In the genomic region with DNA sequence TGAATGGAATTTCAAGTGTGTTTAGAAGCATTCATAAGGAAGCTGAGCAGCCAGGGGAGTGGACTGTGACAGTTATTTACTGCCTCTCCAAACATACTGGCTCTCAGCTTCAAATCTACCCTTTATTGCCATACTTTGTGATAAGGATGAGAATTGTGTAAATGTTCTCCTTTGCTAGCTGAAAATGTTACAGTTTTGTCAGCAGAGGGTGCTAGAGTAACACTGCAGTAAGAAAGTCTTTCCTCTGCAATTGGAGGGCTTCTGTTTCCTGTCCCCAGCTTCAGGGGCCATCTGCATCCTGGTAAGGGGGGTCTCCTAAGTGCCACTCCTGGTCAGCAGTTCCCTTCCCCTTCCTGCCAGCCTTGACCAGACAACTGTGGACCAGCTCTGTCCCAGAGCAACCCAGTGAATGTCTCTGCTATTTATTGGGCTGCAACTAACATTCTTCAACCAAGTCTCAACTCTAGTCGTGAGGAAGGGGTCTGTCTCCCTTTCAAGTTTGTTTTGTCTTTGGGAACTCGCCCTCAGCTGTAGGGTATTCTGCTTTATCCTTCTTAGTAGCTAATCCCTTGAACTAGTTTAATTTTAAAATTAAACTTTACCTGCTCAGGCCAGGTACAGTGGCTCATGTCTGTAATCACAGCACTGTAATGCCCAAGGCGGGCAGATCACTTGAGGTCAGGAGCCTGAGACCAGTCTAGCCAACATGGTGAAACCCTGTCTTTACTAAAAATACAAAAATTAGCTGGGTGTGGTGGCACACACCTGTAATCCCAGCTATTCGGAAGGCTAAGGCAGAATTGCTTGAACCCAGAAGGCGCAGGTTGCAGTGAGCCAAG, we compare ENCODE assay signal across 8 cellular contexts. TPM values are rescaled to one million over a fixed set of nuclear protein-coding genes. Genes with fewer than 3 reads are reported as not detected.
DNase-seq lines count a peak whose midpoint lies in the region; ATAC-seq and TF ChIP-seq lines count a peak whose summit lies in the region.

No MANE protein-coding gene starts in this region.

- intact Hi-C loops in left ventricle myocardium inferior (cut with micrococcal nuclease), result loop anchor here (5.0 kb wide), 1 partner anchor 418 kb away; no protein-coding TSS in a partner anchor

- no peaks in the 10 kb centered on the region for H3K36me3 ChIP-seq in left ventricle myocardium inferior

- no peak overlapping the region for H3K27ac ChIP-seq in left ventricle myocardium inferior (replicated peaks)

- H3K36me3 Mint-ChIP-seq in activated naive CD8-positive, alpha-beta T cell treated with anti-CD3 and anti-CD28 coated beads, Interleukin-2, amount 50 U/mL, for 24 hours (ENCODE audit: low read depth), result peaks cover 18% of the 10 kb centered on the region

- no peak overlapping the region for H3K27ac Mint-ChIP-seq in activated naive CD8-positive, alpha-beta T cell treated with anti-CD3 and anti-CD28 coated beads, Interleukin-2, amount 50 U/mL, for 24 hours

- H3K4me1 ChIP-seq in left ventricle myocardium inferior, result peaks cover 28% of the 10 kb centered on the region

- no peak overlapping the region for H3K4me3 Mint-ChIP-seq in activated naive CD8-positive, alpha-beta T cell treated with anti-CD3 and anti-CD28 coated beads, Interleukin-2, amount 50 U/mL, for 24 hours

- DNase-seq in NCI-H510A treated with DMSO at 0.1 percent for 48 hours (lab: John Stamatoyannopoulos, UW) (peak; percentile 25), NCI-H510A (lab: John Stamatoyannopoulos, UW) (no peak), HCEC 1CT (peak; percentile 42), NCI-H446 treated with DMSO at 0.1 percent for 48 hours (lab: John Stamatoyannopoulos, UW) (peak; percentile 37), left ventricle myocardium inferior (no peak), pulmonary artery endothelial cell (ENCODE audit: low read depth, low spot score) (peak; percentile 20)
- DNase-seq in activated naive CD8-positive, alpha-beta T cell treated with anti-CD3 and anti-CD28 coated beads, Interleukin-2, amount 50 U/mL, for 24 hours, result no peak

- H3K4me1 Mint-ChIP-seq in activated naive CD8-positive, alpha-beta T cell treated with anti-CD3 and anti-CD28 coated beads, Interleukin-2, amount 50 U/mL, for 24 hours, result peaks cover 37% of the 10 kb centered on the region

- peak; percentile 46 for ATAC-seq in activated naive CD8-positive, alpha-beta T cell treated with anti-CD3 and anti-CD28 coated beads, Interleukin-2, amount 50 U/mL, for 24 hours
- no peak for ATAC-seq in GM19452 (IDR thresholded peaks at IDR 0.05; ENCODE audit: unreplicated experiment)

- peak; percentile 92 for TF ChIP-seq CTCF in left ventricle myocardium inferior (IDR thresholded peaks at IDR 0.05; ENCODE audit: borderline replicate concordance)

- no peaks in the 10 kb centered on the region for H3K27me3 Mint-ChIP-seq in activated naive CD8-positive, alpha-beta T cell treated with anti-CD3 and anti-CD28 coated beads, Interleukin-2, amount 50 U/mL, for 24 hours

- no peak overlapping the region for H3K4me3 ChIP-seq in left ventricle myocardium inferior

- no peaks in the 10 kb centered on the region for H3K9me3 Mint-ChIP-seq in activated naive CD8-positive, alpha-beta T cell treated with anti-CD3 and anti-CD28 coated beads, Interleukin-2, amount 50 U/mL, for 24 hours

- no peaks in the 10 kb centered on the region for H3K27me3 ChIP-seq in left ventricle myocardium inferior (ENCODE audit: low read depth)

- no peaks in the 10 kb centered on the region for H3K9me3 ChIP-seq in left ventricle myocardium inferior (replicated peaks)

RNA-seq across cellular contexts. Expression of a gene that starts 45.3 kb away (rescaled TPM):
- 9.6 TPM for total RNA-seq in left ventricle myocardium inferior
- total RNA-seq in pulmonary artery endothelial cell, result 21.4 and 23.8 TPM in 2 replicates

Comparison
In these comparisons a context has a peak if more than half of its experiments do, and no peak if none do; other contexts are left out.
1. DNase-seq: peak in NCI-H510A treated with DMSO at 0.1 percent for 48 hours (single experiment), HCEC 1CT (single experiment), NCI-H446 treated with DMSO at 0.1 percent for 48 hours (single experiment) and pulmonary artery endothelial cell (single experiment); none in NCI-H510A (single experiment), activated naive CD8-positive, alpha-beta T cell treated with anti-CD3 and anti-CD28 coated beads, Interleukin-2, amount 50 U/mL, for 24 hours (single experiment) and left ventricle myocardium inferior (single experiment).